ENCODE assay signal across 30 cellular contexts in genomic region chr3:11776346-11776745, GRCh38.
"Had no signal": no experiment of that assay in that cellular context is flagged by ENCODE, and none has a peak within 500 bp of the region (broad histone marks: within the 10 kb centered on the region; RNA-seq: fewer than 3 reads in every experiment).

No MANE protein-coding gene starts in this region.

- H3K27me3 ChIP-seq: brain microvascular endothelial cell, gastrocnemius medialis, pancreas, sigmoid colon, upper lobe of right lung had no signal

- H3K27ac Mint-ChIP-seq: activated CD4-positive, alpha-beta memory T cell treated with anti-CD3 and anti-CD28 coated beads, Interleukin-2, amount 10 ng/mL, durations not matched to agents 7 days and 5 days; activated CD4-positive, alpha-beta T cell treated with anti-CD3 and anti-CD28 coated beads, Interleukin-2, amount 10 ng/mL, durations not matched to agents 7 days and 5 days; activated T-cell treated with anti-CD3 and anti-CD28 coated beads, Interleukin-2, amount 50 U/mL, for 24 hours; dendritic cell treated with granulocyte-macrophage colony-stimulating factor and Interleukin-4, amounts not matched to agents 40 ng/mL and 50 ng/mL, for 4 days; endodermal cell; nephron; stimulated activated memory B cell treated with anti-CD40 and anti-IgM and Interleukin-4, amounts not matched to agents 10 μg/mL and 1 μg/mL and 100 μg/mL, for 72 hours; stimulated activated naive CD8-positive, alpha-beta T cell treated with anti-CD3 and anti-CD28 coated beads, Interleukin-15, amount 100 ng/mL, for 72 hours had no signal

- H3K27ac ChIP-seq: brain microvascular endothelial cell, gastrocnemius medialis, pancreas, prostate gland, sigmoid colon, upper lobe of right lung had no signal

- H3K27me3 Mint-ChIP-seq: activated CD4-positive, alpha-beta memory T cell treated with anti-CD3 and anti-CD28 coated beads, Interleukin-2, amount 10 ng/mL, durations not matched to agents 7 days and 5 days; activated CD4-positive, alpha-beta T cell treated with anti-CD3 and anti-CD28 coated beads, Interleukin-2, amount 10 ng/mL, durations not matched to agents 7 days and 5 days; activated T-cell treated with anti-CD3 and anti-CD28 coated beads, Interleukin-2, amount 50 U/mL, for 24 hours; central memory CD8-positive, alpha-beta T cell; stimulated activated memory B cell treated with anti-CD40 and anti-IgM and Interleukin-4, amounts not matched to agents 10 μg/mL and 1 μg/mL and 100 μg/mL, for 72 hours; stimulated activated naive CD8-positive, alpha-beta T cell treated with anti-CD3 and anti-CD28 coated beads, Interleukin-15, amount 100 ng/mL, for 72 hours had no signal

- H3K4me1 ChIP-seq: gastrocnemius medialis, pancreas, sigmoid colon, upper lobe of right lung had no signal

- ATAC-seq: gastrocnemius medialis; left ventricle myocardium superior; pancreas; stimulated activated memory B cell treated with anti-CD40 and anti-IgM and Interleukin-4, amounts not matched to agents 10 μg/mL and 1 μg/mL and 100 μg/mL, for 72 hours; stimulated activated naive CD8-positive, alpha-beta T cell treated with anti-CD3 and anti-CD28 coated beads, Interleukin-15, amount 100 ng/mL, for 72 hours; upper lobe of right lung had no signal

- H3K36me3 ChIP-seq: brain microvascular endothelial cell, gastrocnemius medialis, pancreas, prostate gland, sigmoid colon, upper lobe of right lung had no signal

- H3K4me3 Mint-ChIP-seq: activated CD4-positive, alpha-beta memory T cell treated with anti-CD3 and anti-CD28 coated beads, Interleukin-2, amount 10 ng/mL, durations not matched to agents 7 days and 5 days; activated CD4-positive, alpha-beta T cell treated with anti-CD3 and anti-CD28 coated beads, Interleukin-2, amount 10 ng/mL, durations not matched to agents 7 days and 5 days; activated T-cell treated with anti-CD3 and anti-CD28 coated beads, Interleukin-2, amount 50 U/mL, for 24 hours; central memory CD8-positive, alpha-beta T cell; dendritic cell treated with granulocyte-macrophage colony-stimulating factor and Interleukin-4, amounts not matched to agents 40 ng/mL and 50 ng/mL, for 4 days; endodermal cell; nephron; stimulated activated memory B cell treated with anti-CD40 and anti-IgM and Interleukin-4, amounts not matched to agents 10 μg/mL and 1 μg/mL and 100 μg/mL, for 72 hours; stimulated activated naive CD8-positive, alpha-beta T cell treated with anti-CD3 and anti-CD28 coated beads, Interleukin-15, amount 100 ng/mL, for 72 hours had no signal

- H3K4me1 Mint-ChIP-seq: nephron had no signal

- H3K9me3 ChIP-seq: gastrocnemius medialis, pancreas, prostate gland, sigmoid colon, upper lobe of right lung had no signal

- H3K4me3 ChIP-seq: gastrocnemius medialis, pancreas, prostate gland, sigmoid colon, upper lobe of right lung had no signal

- DNase-seq: activated CD4-positive, alpha-beta memory T cell treated with anti-CD3 and anti-CD28 coated beads, Interleukin-2, amount 10 ng/mL, durations not matched to agents 7 days and 5 days; activated CD4-positive, alpha-beta T cell treated with anti-CD3 and anti-CD28 coated beads, Interleukin-2, amount 10 ng/mL, durations not matched to agents 7 days and 5 days; activated CD4-positive, CD25-positive, alpha-beta regulatory T cell treated with anti-CD3 and anti-CD28 coated beads, Interleukin-2, amount 50 U/mL, for 72 hours; activated CD8-positive, alpha-beta memory T cell treated with anti-CD3 and anti-CD28 coated beads, Interleukin-2, amount 50 U/mL, for 48 hours; activated gamma-delta T cell treated with Interleukin-2 at 50 U/mL for 16 hours; activated naive CD4-positive, alpha-beta T cell treated with anti-CD3 and anti-CD28 coated beads, Interleukin-2, amount 50 U/mL, for 16 hours; activated T-cell treated with anti-CD3 and anti-CD28 coated beads, Interleukin-2, amount 50 U/mL, for 24 hours; amniotic stem cell; brain microvascular endothelial cell; endodermal cell; gastrocnemius medialis; glutamatergic neuron; left ventricle myocardium superior; nucleus accumbens; pancreas; retina; sigmoid colon; small intestine; stimulated activated CD4-positive, alpha-beta T cell treated with anti-CD3 and anti-CD28 coated beads, Interleukin-1b, Interleukin-23, amount 100 ng/mL, for 48 hours; stimulated activated CD4-positive, alpha-beta T cell treated with anti-CD3 and anti-CD28 coated beads, Interleukin-4, amount 100 ng/mL, for 4 hours; stimulated activated CD8-positive, alpha-beta memory T cell treated with anti-CD3 and anti-CD28 coated beads, Interleukin-4, amount 100 ng/mL, for 48 hours; stimulated activated naive CD8-positive, alpha-beta T cell treated with anti-CD3 and anti-CD28 coated beads, Interleukin-15, amount 100 ng/mL, for 72 hours; substantia nigra; T-helper 2 cell; upper lobe of right lung had no signal

- H3K9me3 Mint-ChIP-seq: activated CD4-positive, alpha-beta memory T cell treated with anti-CD3 and anti-CD28 coated beads, Interleukin-2, amount 10 ng/mL, durations not matched to agents 7 days and 5 days; activated T-cell treated with anti-CD3 and anti-CD28 coated beads, Interleukin-2, amount 50 U/mL, for 24 hours; central memory CD8-positive, alpha-beta T cell; dendritic cell treated with granulocyte-macrophage colony-stimulating factor and Interleukin-4, amounts not matched to agents 40 ng/mL and 50 ng/mL, for 4 days; endodermal cell; nephron; stimulated activated memory B cell treated with anti-CD40 and anti-IgM and Interleukin-4, amounts not matched to agents 10 μg/mL and 1 μg/mL and 100 μg/mL, for 72 hours; stimulated activated naive CD8-positive, alpha-beta T cell treated with anti-CD3 and anti-CD28 coated beads, Interleukin-15, amount 100 ng/mL, for 72 hours had no signal
